33 cellular contexts compared by ENCODE assay signal in genomic region chr3:175751089-175751488, GRCh38.
"Had no signal": no experiment of that assay in that cellular context is flagged by ENCODE, and none has a peak within 500 bp of the region (broad histone marks: within the 10 kb centered on the region; RNA-seq: fewer than 3 reads in every experiment).

No MANE protein-coding gene starts in this region.

- H3K4me1 ChIP-seq: adrenal gland, ascending aorta, body of pancreas, breast epithelium had no signal

- H3K36me3 ChIP-seq: adrenal gland, ascending aorta, brain microvascular endothelial cell, breast epithelium, cardiac muscle cell had no signal

- ATAC-seq: activated naive CD4-positive, alpha-beta T cell treated with anti-CD3 and anti-CD28 coated beads, Interleukin-2, amount 50 U/mL, for 72 hours; activated naive CD8-positive, alpha-beta T cell treated with anti-CD3 and anti-CD28 coated beads, Interleukin-2, amount 50 U/mL, for 24 hours; activated T-cell treated with anti-CD3 and anti-CD28 coated beads, Interleukin-2, amount 50 U/mL, for 4 hours; activated T-cell treated with anti-CD3 and anti-CD28 coated beads, Interleukin-2, amount 50 U/mL, for 72 hours; activated T-helper 17 cell treated with anti-CD3 and anti-CD28 coated beads, Interleukin-2, amount 50 U/mL, for 72 hours; body of pancreas had no signal

- H3K9me3 ChIP-seq: adrenal gland, ascending aorta, body of pancreas, breast epithelium had no signal

- FAIRE-seq: astrocyte, bronchial epithelial cell had no signal

- H3K27ac ChIP-seq: adrenal gland, ascending aorta, body of pancreas, brain microvascular endothelial cell, breast epithelium, cardiac muscle cell had no signal

- H3K27me3 ChIP-seq: adrenal gland, ascending aorta, body of pancreas, brain microvascular endothelial cell, breast epithelium, cardiac muscle cell had no signal

- DNase-seq: activated effector memory CD4-positive, alpha-beta T cell treated with anti-CD3 and anti-CD28 coated beads, Interleukin-2, amount 50 U/mL, for 16 hours; activated effector memory CD4-positive, alpha-beta T cell treated with Interleukin-2 at 50 U/mL for 16 hours; activated gamma-delta T cell; activated gamma-delta T cell treated with Interleukin-2 at 50 U/mL for 16 hours; activated naive CD4-positive, alpha-beta T cell; activated naive CD4-positive, alpha-beta T cell treated with anti-CD3 and anti-CD28 coated beads for 36 hours; activated naive CD4-positive, alpha-beta T cell treated with anti-CD3 and anti-CD28 coated beads, Interleukin-2, amount 10 ng/mL, durations not matched to agents 7 days and 5 days; activated naive CD4-positive, alpha-beta T cell treated with anti-CD3 and anti-CD28 coated beads, Interleukin-2, amount 50 U/mL, for 16 hours; activated naive CD4-positive, alpha-beta T cell treated with Interleukin-2 at 50 U/mL for 16 hours; activated naive CD8-positive, alpha-beta T cell treated with anti-CD3 and anti-CD28 coated beads for 36 hours; activated naive CD8-positive, alpha-beta T cell treated with anti-CD3 and anti-CD28 coated beads, Interleukin-2, amount 10 ng/mL, durations not matched to agents 7 days and 5 days; activated naive CD8-positive, alpha-beta T cell treated with anti-CD3 and anti-CD28 coated beads, Interleukin-2, amount 50 U/mL, for 24 hours; activated T-cell treated with anti-CD3 and anti-CD28 coated beads, Interleukin-2, amount 50 U/mL, for 24 hours; activated T-cell treated with anti-CD3 and anti-CD28 coated beads, Interleukin-2, amount 50 U/mL, for 4 hours; activated T-cell treated with anti-CD3 and anti-CD28 coated beads, Interleukin-2, amount 50 U/mL, for 48 hours; activated T-cell treated with anti-CD3 and anti-CD28 coated beads, Interleukin-2, amount 50 U/mL, for 72 hours; adrenal gland; amniotic stem cell; amygdala; anterior cingulate cortex; aorta; body of pancreas; brain microvascular endothelial cell; caudate nucleus; central memory CD4-positive, alpha-beta T cell; cerebellar nuclear complex had no signal

- H3K4me3 ChIP-seq: adrenal gland, ascending aorta, body of pancreas, breast epithelium, cardiac muscle cell had no signal
